Comparison of ENCODE assay signal across 9 cellular contexts in the genomic region with DNA sequence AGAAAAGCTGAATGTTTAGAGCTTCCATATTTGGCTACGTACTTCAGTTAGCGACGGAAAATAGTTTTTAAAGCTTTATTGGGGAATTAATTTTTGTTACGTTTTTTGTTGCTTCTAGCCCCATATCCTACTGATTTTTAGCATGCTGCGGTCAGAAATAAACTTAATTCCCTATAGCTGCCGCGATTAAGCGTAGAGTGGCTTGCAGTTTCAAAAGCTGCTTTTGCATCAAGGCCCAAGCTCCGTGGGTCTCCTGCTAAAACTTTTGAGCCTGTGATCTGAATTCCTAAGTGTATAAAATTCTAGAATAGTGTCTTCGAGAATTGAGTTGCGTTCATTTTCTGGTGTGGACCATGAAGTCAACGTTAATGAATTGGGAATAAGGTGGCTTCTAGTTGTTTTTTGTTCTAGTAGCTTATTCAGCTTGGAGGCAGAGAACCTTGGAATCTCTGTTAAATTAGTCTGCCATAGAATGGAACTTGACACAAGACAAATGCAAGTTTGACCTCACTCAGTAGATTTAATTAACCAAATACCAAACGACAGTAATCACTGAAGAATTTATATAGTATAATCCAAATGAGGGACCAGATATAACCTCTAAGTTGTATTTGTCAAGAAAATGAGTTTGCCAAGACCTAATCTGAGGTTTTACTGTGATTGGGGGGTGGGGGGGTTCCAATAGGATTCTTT. TPM values are rescaled to one million over a fixed set of nuclear protein-coding genes. Genes with fewer than 3 reads are reported as not detected.
DNase-seq lines count a peak whose midpoint lies in the region; ATAC-seq, FAIRE-seq and TF ChIP-seq lines count a peak whose summit lies in the region.
"Had no signal": no experiment of that assay in that cellular context is flagged by ENCODE, and none has a peak within 500 bp of the region (broad histone marks: within the 10 kb centered on the region; RNA-seq: fewer than 3 reads in every experiment).

No MANE protein-coding gene starts in this region.

- no peak for TF ChIP-seq RAD21 in A549 (conservative IDR thresholded peaks at IDR 0.05 in 1 of 2, IDR thresholded peaks at IDR 0.05 in 1 of 2)

- FAIRE-seq in A549 (lab: Jason Lieb, UNC) (no peak), bronchial epithelial cell (lab: Jason Lieb, UNC) (no peak)

- no peaks in the 10 kb centered on the region for H3K27me3 ChIP-seq in bronchial epithelial cell (ENCODE audit: control insufficient read depth, insufficient read depth, low read length)

- intact Hi-C loops in mucosa of descending colon (cut with DNase I, micrococcal nuclease): no loop called here

- H3K4me2 ChIP-seq in A549: peak overlapping the region; percentile 89

- H3K27ac Mint-ChIP-seq in IgD-negative memory B cell: peak overlapping the region; percentile 54 to 96 (median 78)

- H3K9me3 ChIP-seq in A549: no peaks in the 10 kb centered on the region
- no peaks in the 10 kb centered on the region for H3K9me3 ChIP-seq in mucosa of descending colon

- H3K36me3 ChIP-seq in bronchial epithelial cell (ENCODE audit: control insufficient read depth, insufficient read depth, low read length): no peaks in the 10 kb centered on the region
- H3K36me3 ChIP-seq in mucosa of descending colon (ENCODE audit: low read depth): no peaks in the 10 kb centered on the region

- no peaks in the 10 kb centered on the region for H3K27me3 Mint-ChIP-seq in IgD-negative memory B cell

- H3K4me1 ChIP-seq in A549 (peaks cover 46% of the 10 kb centered on the region), mucosa of descending colon (ENCODE audit: low read depth) (peaks cover 25% of the 10 kb centered on the region)

- no peak for TF ChIP-seq EP300 in A549 (IDR thresholded peaks at IDR 0.05)

- H3K4me3 Mint-ChIP-seq in IgD-negative memory B cell: peak overlapping the region; percentile 95 to 100 (median 98)

- DNase-seq in A549 (ENCODE audit: low read depth in 1 of 2, low spot score in 1 of 2) (no peak), bronchial epithelial cell (ENCODE audit: low read depth) (no peak), mucosa of descending colon (no peak), A172 (ENCODE audit: low spot score) (no peak), COR-L47 (lab: John Stamatoyannopoulos, UW) (no peak), iPS-NIHi11 (ENCODE audit: low spot score) (no peak)
- DNase-seq: SHP77 treated with DMSO at 0.1 percent for 48 hours had no signal

- POLR2A ChIA-PET in A549 (lab: Yijun Ruan, JAX): interaction anchor here (0.6 kb wide), 1 partner anchor 16 kb away, joined by 4 read pairs; no protein-coding TSS in a partner anchor

- no peak for TF ChIP-seq CTCF in A549 (IDR thresholded peaks at IDR 0.05)
- no peak for TF ChIP-seq CTCF in bronchial epithelial cell (IDR thresholded peaks at IDR 0.05; ENCODE audit: insufficient read depth, low read length, severe bottlenecking)
- no peak for TF ChIP-seq CTCF in mucosa of descending colon (IDR thresholded peaks at IDR 0.05)

- ATAC-seq in A549 (no peak), mucosa of descending colon (no peak), GM21825 (IDR thresholded peaks at IDR 0.05; ENCODE audit: unreplicated experiment) (no peak)

- H3K36me3 Mint-ChIP-seq in IgD-negative memory B cell: no peaks in the 10 kb centered on the region

- H3K27ac ChIP-seq in A549: peak overlapping the region; percentile 81 to 87

- TF ChIP-seq POLR2A in A549 (IDR thresholded peaks at IDR 0.05; ENCODE audit: low read length): no peak

- no peaks in the 10 kb centered on the region for H3K9me3 Mint-ChIP-seq in IgD-negative memory B cell

- H3K4me3 ChIP-seq in A549 (peak overlapping the region; percentile 81), bronchial epithelial cell (ENCODE audit: low read depth, low read length) (peak overlapping the region; percentile 99), mucosa of descending colon (peak overlapping the region; percentile 91)

- CTCF ChIA-PET in A549 (lab: Yijun Ruan, JAX): interaction anchor here (0.6 to 2.3 kb wide), 5 partner anchors 11 to 30 kb away, joined by 3 to 6 read pairs (median 4); no protein-coding TSS in a partner anchor

- 8% methylated on average over 13 of the region's 13 CpGs for WGBS in A549 (ENCODE audit: missing lambda C conversion rate)

- H3K4me1 Mint-ChIP-seq in IgD-negative memory B cell: peaks cover 35 to 41% (median 39%) of the 10 kb centered on the region in 3 donors

TF ChIP-seq in A549, 52 proteins besides CTCF, POLR2A, EP300 and RAD21:
- TF ChIP-seq ZFP36 (IDR thresholded peaks at IDR 0.05; ENCODE audit: borderline replicate concordance, partially characterized antibody): no peak
- TF ChIP-seq JUNB (IDR thresholded peaks at IDR 0.05): no peak
- no peak for TF ChIP-seq EHF (CRISPR knock-in tag; IDR thresholded peaks at IDR 0.05)
- TF ChIP-seq, protein P1, sequence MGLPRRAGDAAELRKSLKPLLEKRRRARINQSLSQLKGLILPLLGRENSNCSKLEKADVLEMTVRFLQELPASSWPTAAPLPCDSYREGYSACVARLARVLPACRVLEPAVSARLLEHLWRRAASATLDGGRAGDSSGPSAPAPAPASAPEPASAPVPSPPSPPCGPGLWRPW (IDR thresholded peaks at IDR 0.05): no peak
- TF ChIP-seq, protein P2, sequence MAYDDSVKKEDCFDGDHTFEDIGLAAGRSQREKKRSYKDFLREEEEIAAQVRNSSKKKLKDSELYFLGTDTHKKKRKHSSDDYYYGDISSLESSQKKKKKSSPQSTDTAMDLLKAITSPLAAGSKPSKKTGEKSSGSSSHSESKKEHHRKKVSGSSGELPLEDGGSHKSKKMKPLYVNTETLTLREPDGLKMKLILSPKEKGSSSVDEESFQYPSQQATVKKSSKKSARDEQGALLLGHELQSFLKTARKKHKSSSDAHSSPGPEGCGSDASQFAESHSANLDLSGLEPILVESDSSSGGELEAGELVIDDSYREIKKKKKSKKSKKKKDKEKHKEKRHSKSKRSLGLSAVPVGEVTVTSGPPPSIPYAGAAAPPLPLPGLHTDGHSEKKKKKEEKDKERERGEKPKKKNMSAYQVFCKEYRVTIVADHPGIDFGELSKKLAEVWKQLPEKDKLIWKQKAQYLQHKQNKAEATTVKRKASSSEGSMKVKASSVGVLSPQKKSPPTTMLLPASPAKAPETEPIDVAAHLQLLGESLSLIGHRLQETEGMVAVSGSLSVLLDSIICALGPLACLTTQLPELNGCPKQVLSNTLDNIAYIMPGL (CRISPR knock-in tag; IDR thresholded peaks at IDR 0.05; ENCODE audit: borderline replicate concordance): no peak
- TF ChIP-seq ZNF302 (CRISPR knock-in tag; IDR thresholded peaks at IDR 0.05): no peak
- no peak for TF ChIP-seq POLR2AphosphoS2 (conservative IDR thresholded peaks at IDR 0.05; ENCODE audit: low read length)
- TF ChIP-seq, protein P3, sequence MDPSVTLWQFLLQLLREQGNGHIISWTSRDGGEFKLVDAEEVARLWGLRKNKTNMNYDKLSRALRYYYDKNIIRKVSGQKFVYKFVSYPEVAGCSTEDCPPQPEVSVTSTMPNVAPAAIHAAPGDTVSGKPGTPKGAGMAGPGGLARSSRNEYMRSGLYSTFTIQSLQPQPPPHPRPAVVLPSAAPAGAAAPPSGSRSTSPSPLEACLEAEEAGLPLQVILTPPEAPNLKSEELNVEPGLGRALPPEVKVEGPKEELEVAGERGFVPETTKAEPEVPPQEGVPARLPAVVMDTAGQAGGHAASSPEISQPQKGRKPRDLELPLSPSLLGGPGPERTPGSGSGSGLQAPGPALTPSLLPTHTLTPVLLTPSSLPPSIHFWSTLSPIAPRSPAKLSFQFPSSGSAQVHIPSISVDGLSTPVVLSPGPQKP (IDR thresholded peaks at IDR 0.05; ENCODE audit: low read depth, low read length): no peak
- TF ChIP-seq ZC3H11A (IDR thresholded peaks at IDR 0.05): no peak

RNA-seq across cellular contexts. Expression of a gene that starts 1.0 kb away (rescaled TPM):
- polyA plus RNA-seq in A549 (2011; rRNA removed) (182 and 233 TPM in 2 replicates), A549 (2017; fragmentation: RNase III; extraction: RNeasy Plus Mini Kit Qiagen cat#74134 plus additional on column Dnase treatment) (186 to 198 TPM (median 192 TPM) in 3 replicates), IgD-negative memory B cell (20.8 TPM)
- polyA plus RNA-seq in A549 (2012; cell fraction: cytosol; rRNA removed): 43.8 and 44.0 TPM in 2 replicates
- polyA plus RNA-seq in A549 (2012; cell fraction: nucleus; rRNA removed): 25.1 and 38.1 TPM in 2 replicates
- 53.6 and 71.7 TPM in 2 replicates for polyA minus RNA-seq in A549 (2011; rRNA and poly(A)+ RNA removed)
- total RNA-seq in bronchial epithelial cell (248 and 280 TPM in 2 replicates), mucosa of descending colon (100 to 1,000 TPM in 1 of 3 donors, 10 to 100 TPM in 2; 20.6 to 133 (median 54.4) TPM)
- 420 and 457 TPM in 2 replicates for total RNA-seq in A172 (2014; rRNA removed; shearing (Covaris generic))

RNA-seq across cellular contexts. Expression of a gene that starts 35.5 kb away (rescaled TPM):
- polyA plus RNA-seq in A549 (2011; rRNA removed) (not detected in 2 replicates), A549 (2017; fragmentation: RNase III; extraction: RNeasy Plus Mini Kit Qiagen cat#74134 plus additional on column Dnase treatment) (not detected in 3 replicates), IgD-negative memory B cell (not detected)
- not detected in 2 replicates for polyA plus RNA-seq in A549 (2012; cell fraction: cytosol; rRNA removed)
- not detected in 2 replicates for polyA plus RNA-seq in A549 (2012; cell fraction: nucleus; rRNA removed)
- polyA minus RNA-seq in A549 (2011; rRNA and poly(A)+ RNA removed): not detected in 2 replicates
- total RNA-seq in bronchial epithelial cell (not detected in 2 replicates), mucosa of descending colon (not detected)
- total RNA-seq in A172 (2014; rRNA removed; shearing (Covaris generic)): not detected in 2 replicates

RNA-seq across cellular contexts. Expression of a gene that starts 51.6 kb away (rescaled TPM):
- 5.4 and 5.6 TPM in 2 replicates for polyA plus RNA-seq in A549 (2011; rRNA removed)
- 1.7 and 1.8 TPM in 2 replicates for polyA plus RNA-seq in A549 (2012; cell fraction: cytosol; rRNA removed)
- 4.9 and 5.3 TPM in 2 replicates for polyA plus RNA-seq in A549 (2012; cell fraction: nucleus; rRNA removed)
- polyA plus RNA-seq in A549 (2017; fragmentation: RNase III; extraction: RNeasy Plus Mini Kit Qiagen cat#74134 plus additional on column Dnase treatment): 3.6 to 7.3 TPM (median 4.7 TPM) in 3 replicates
- 5.0 and 6.4 TPM in 2 replicates for polyA minus RNA-seq in A549 (2011; rRNA and poly(A)+ RNA removed)
- 0.85 TPM for polyA plus RNA-seq in IgD-negative memory B cell
- 0.26 and 0.64 TPM in 2 replicates for total RNA-seq in bronchial epithelial cell
- total RNA-seq in mucosa of descending colon: 10 to 100 TPM in 1 of 3 donors, 1 to 10 TPM in 2; 2.1 to 37.7 (median 4.1) TPM
- total RNA-seq in A172 (2014; rRNA removed; shearing (Covaris generic)): 5.3 and 7.0 TPM in 2 replicates
